15 cellular contexts compared by ENCODE assay signal in the genomic region with DNA sequence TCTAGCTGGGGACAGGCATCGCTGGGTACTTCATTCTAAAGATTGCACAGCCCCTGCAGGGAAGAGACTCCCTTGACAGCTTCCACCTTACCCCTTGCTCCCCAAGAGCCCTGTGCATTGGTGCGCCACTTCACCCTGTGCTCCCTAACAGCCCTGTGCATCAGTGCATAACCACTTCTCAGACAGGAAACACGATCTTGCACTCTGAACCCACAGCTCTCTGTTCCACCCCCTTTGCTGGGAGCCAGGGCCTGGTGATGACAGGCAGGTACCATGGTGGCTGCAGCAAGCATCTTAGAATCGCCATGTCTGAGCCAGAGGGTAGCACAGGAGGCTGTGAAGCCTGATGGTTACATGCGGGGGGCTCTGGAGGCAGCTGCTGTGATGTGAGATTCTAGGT. TPM values are rescaled to one million over a fixed set of nuclear protein-coding genes. Genes with fewer than 3 reads are reported as not detected.
DNase-seq lines count a peak whose midpoint lies in the region; ATAC-seq and TF ChIP-seq lines count a peak whose summit lies in the region.
"Had no signal": no experiment of that assay in that cellular context is flagged by ENCODE, and none has a peak within 500 bp of the region (broad histone marks: within the 10 kb centered on the region; RNA-seq: fewer than 3 reads in every experiment).

No MANE protein-coding gene starts in this region.

- intact Hi-C loops in heart left ventricle (cut with DNase I) (loop anchor here in 3 of 10 donors (5.0 to 10.0 kb wide), 2 partner anchors 141 to 143 kb away; no protein-coding TSS in a partner anchor), Caco-2 (cut with micrococcal nuclease; ENCODE audit: unreplicated experiment) (no loop called here)

- TF ChIP-seq POLR2A in heart left ventricle (IDR thresholded peaks at IDR 0.05), result no peak

- peak; percentile 13 for DNase-seq in kidney tubule cell (ENCODE audit: low spot score)
- DNase-seq in Kasumi-1 (lab: John Stamatoyannopoulos, UW), result no peak
- DNase-seq in heart left ventricle, result no peak
- DNase-seq in ureter (ENCODE audit: low spot score), result no peak
- no peak for DNase-seq in Caco-2
- DNase-seq: CD8-positive, alpha-beta memory T cell; cerebellar nuclear complex; NCI-H2081; PC-3 had no signal

- WGBS in heart left ventricle, 4 donors, result 73 to 88% (median 86%) methylated on average over 4 to 5 of the region's 5 CpGs

- no peak overlapping the region for H3K27ac ChIP-seq in heart left ventricle
- H3K27ac ChIP-seq: suprapubic skin had no signal

- POLR2A ChIA-PET in Caco-2 (lab: Charles Lee), result no interaction called here

- H3K4me3 ChIP-seq in heart left ventricle (no peak overlapping the region), Caco-2 (ENCODE audit: low read depth, low read length) (no peak overlapping the region)
- H3K4me3 ChIP-seq: suprapubic skin had no signal

- BruUV-seq in Caco-2 (replicated peaks; lab: Mats Ljungman, UMichigan), result no TSS peak

- H3K27me3 ChIP-seq in heart left ventricle (peaks cover 0 to 15% (median 0%) of the 10 kb centered on the region in 9 donors), Caco-2 (replicated peaks; ENCODE audit: control insufficient read depth, insufficient read depth, low read length) (no peaks in the 10 kb centered on the region)

- TF ChIP-seq CTCF in heart left ventricle (IDR thresholded peaks at IDR 0.05) (no peak), Caco-2 (IDR thresholded peaks at IDR 0.05; ENCODE audit: insufficient read depth in 1 of 2, low read depth in 1 of 2, low read length in 1 of 2, severe bottlenecking in 1 of 2, unreplicated experiment in 1 of 2) (no peak)

- H3K27ac Mint-ChIP-seq in Caco-2 (ENCODE audit: unreplicated experiment), result no peak overlapping the region
- H3K27ac Mint-ChIP-seq: activated naive CD4-positive, alpha-beta T cell treated with anti-CD3 and anti-CD28 coated beads, Interleukin-2, amount 50 U/mL, for 24 hours; CD8-positive, alpha-beta memory T cell; T-helper 1 cell treated with Interleukin-12 subunit alpha and Interleukin-12 subunit beta and Interleukin-4 antibody, amounts not matched to agents 30 μg/mL and 1 μg/mL, for 36 hours had no signal

- H3K9me3 Mint-ChIP-seq in Caco-2 (ENCODE audit: unreplicated experiment), result no peaks in the 10 kb centered on the region
- H3K9me3 Mint-ChIP-seq: activated naive CD4-positive, alpha-beta T cell treated with anti-CD3 and anti-CD28 coated beads, Interleukin-2, amount 50 U/mL, for 24 hours; CD8-positive, alpha-beta memory T cell; T-helper 1 cell treated with Interleukin-12 subunit alpha and Interleukin-12 subunit beta and Interleukin-4 antibody, amounts not matched to agents 30 μg/mL and 1 μg/mL, for 36 hours had no signal

- H3K36me3 ChIP-seq in heart left ventricle, result no peaks in the 10 kb centered on the region
- no peaks in the 10 kb centered on the region for H3K36me3 ChIP-seq in Caco-2 (ENCODE audit: control insufficient read depth, insufficient read depth, low read length)
- H3K36me3 ChIP-seq: suprapubic skin had no signal

- H3K9me3 ChIP-seq in heart left ventricle (no peaks in the 10 kb centered on the region), Caco-2 (no peaks in the 10 kb centered on the region)
- H3K9me3 ChIP-seq: suprapubic skin had no signal

- CTCF ChIA-PET in Caco-2 (lab: Charles Lee), result interaction anchor here (0.6 kb wide), 2 partner anchors 142 to 309 kb away, joined by 4 to 10 read pairs; no protein-coding TSS in a partner anchor

- H3K4me1 ChIP-seq in heart left ventricle (peaks cover 0 to 29% (median 14%) of the 10 kb centered on the region in 12 donors), Caco-2 (peaks cover 5% of the 10 kb centered on the region; the same call in 1 of the 2 replicates)

- H3K4me3 Mint-ChIP-seq in Caco-2 (ENCODE audit: unreplicated experiment), result no peak overlapping the region
- H3K4me3 Mint-ChIP-seq: activated naive CD4-positive, alpha-beta T cell treated with anti-CD3 and anti-CD28 coated beads, Interleukin-2, amount 50 U/mL, for 24 hours; CD8-positive, alpha-beta memory T cell; T-helper 1 cell treated with Interleukin-12 subunit alpha and Interleukin-12 subunit beta and Interleukin-4 antibody, amounts not matched to agents 30 μg/mL and 1 μg/mL, for 36 hours had no signal

- no peaks in the 10 kb centered on the region for H3K4me1 Mint-ChIP-seq in Caco-2 (ENCODE audit: low read depth, unreplicated experiment)

- H3K27me3 Mint-ChIP-seq in Caco-2 (ENCODE audit: insufficient read depth, unreplicated experiment), result no peaks in the 10 kb centered on the region

- no peaks in the 10 kb centered on the region for H3K36me3 Mint-ChIP-seq in Caco-2 (ENCODE audit: insufficient read depth, unreplicated experiment)
- H3K36me3 Mint-ChIP-seq: activated naive CD4-positive, alpha-beta T cell treated with anti-CD3 and anti-CD28 coated beads, Interleukin-2, amount 50 U/mL, for 24 hours; CD8-positive, alpha-beta memory T cell had no signal

- ATAC-seq in GM18498 (IDR thresholded peaks at IDR 0.05; ENCODE audit: unreplicated experiment) (peak; percentile 67), GM21529 (IDR thresholded peaks at IDR 0.05; ENCODE audit: unreplicated experiment) (peak; percentile 71), HG03521 (IDR thresholded peaks at IDR 0.05; ENCODE audit: unreplicated experiment) (peak; percentile 66), heart left ventricle (no peak)
- ATAC-seq: PC-3 had no signal

RNA-seq across cellular contexts. Expression of a gene that starts 5.0 kb away (rescaled TPM):
- total RNA-seq in heart left ventricle (10 to 100 TPM in 7 of 9 donors, 1 to 10 TPM in 2; 6.3 to 45.8 (median 12.3) TPM), ureter (12.9 TPM), Caco-2 (2022) (0.21 and 0.79 TPM in 2 replicates)
- polyA plus RNA-seq in heart left ventricle, result 10 to 100 TPM in 1 of 2 donors, 1 to 10 TPM in 1; 8.7 to 17.8 TPM
- total RNA-seq: CD8-positive, alpha-beta memory T cell had no signal
- polyA plus RNA-seq: CD8-positive, alpha-beta memory T cell had no signal

Comparison
In these comparisons a context has a peak if more than half of its experiments do, and no peak if none do; other contexts are left out.
1. ATAC-seq: peak in GM18498 (single experiment), GM21529 (single experiment) and HG03521 (single experiment); none in heart left ventricle (0 of 4).